ENCODE assay signal across 8 cellular contexts in genomic region chr13:91348906-91349435, GRCh38. TPM values are rescaled to one million over a fixed set of nuclear protein-coding genes. Genes with fewer than 3 reads are reported as not detected.
DNase-seq lines count a peak whose midpoint lies in the region; ATAC-seq and TF ChIP-seq lines count a peak whose summit lies in the region.

No MANE protein-coding gene starts in this region.

- peak overlapping the region; percentile 83 for H3K4me3 ChIP-seq in RWPE2 (ENCODE audit: severe bottlenecking)

- peaks cover 49% of the 10 kb centered on the region for H3K36me3 ChIP-seq in RWPE2 (ENCODE audit: low read depth)

- H3K27me3 Mint-ChIP-seq in neural crest cell (ENCODE audit: low read depth), result peaks cover 48% of the 10 kb centered on the region
- H3K27me3 Mint-ChIP-seq in stimulated activated naive CD8-positive, alpha-beta T cell treated with anti-CD3 and anti-CD28 coated beads, Interleukin-15, amount 100 ng/mL, for 72 hours, result no peaks in the 10 kb centered on the region

- no peaks in the 10 kb centered on the region for H3K9me3 Mint-ChIP-seq in neural crest cell
- no peaks in the 10 kb centered on the region for H3K9me3 Mint-ChIP-seq in stimulated activated naive CD8-positive, alpha-beta T cell treated with anti-CD3 and anti-CD28 coated beads, Interleukin-15, amount 100 ng/mL, for 72 hours

- peak; percentile 55 for ATAC-seq in RWPE2 (ENCODE audit: low read depth)
- peak; percentile 66 for ATAC-seq in stimulated activated naive CD8-positive, alpha-beta T cell treated with anti-CD3 and anti-CD28 coated beads, Interleukin-15, amount 100 ng/mL, for 72 hours

- H3K4me3 Mint-ChIP-seq in neural crest cell, result peak overlapping the region; percentile 100
- peak overlapping the region; percentile 95 to 96 for H3K4me3 Mint-ChIP-seq in stimulated activated naive CD8-positive, alpha-beta T cell treated with anti-CD3 and anti-CD28 coated beads, Interleukin-15, amount 100 ng/mL, for 72 hours

- peaks cover 53% of the 10 kb centered on the region for H3K4me1 Mint-ChIP-seq in neural crest cell
- peaks cover 32% of the 10 kb centered on the region for H3K4me1 Mint-ChIP-seq in stimulated activated naive CD8-positive, alpha-beta T cell treated with anti-CD3 and anti-CD28 coated beads, Interleukin-15, amount 100 ng/mL, for 72 hours

- peaks cover 37% of the 10 kb centered on the region for H3K36me3 Mint-ChIP-seq in neural crest cell (ENCODE audit: low read depth)

- DNase-seq in Daoy (ENCODE audit: low read depth), result peak; percentile 87
- peak; percentile 61 for DNase-seq in GOT3 (lab: John Stamatoyannopoulos, UW)
- DNase-seq in LHCN-M2 (ENCODE audit: low read depth), result peak; percentile 81
- peak; percentile 76 for DNase-seq in RWPE2 (ENCODE audit: low spot score)
- peak; percentile 98 for DNase-seq in activated effector memory CD4-positive, alpha-beta T cell treated with anti-CD3 and anti-CD28 coated beads, Interleukin-2, amount 50 U/mL, for 16 hours
- DNase-seq in fibroblast of the conjunctiva (ENCODE audit: low read depth), result peak; percentile 62
- DNase-seq in neural crest cell (ENCODE audit: low read depth, low spot score), result peak; percentile 97
- DNase-seq in stimulated activated naive CD8-positive, alpha-beta T cell treated with anti-CD3 and anti-CD28 coated beads, Interleukin-15, amount 100 ng/mL, for 72 hours, result peak; percentile 92 to 93

- peak overlapping the region; percentile 99 for H3K27ac Mint-ChIP-seq in neural crest cell (ENCODE audit: unreplicated experiment)
- H3K27ac Mint-ChIP-seq in stimulated activated naive CD8-positive, alpha-beta T cell treated with anti-CD3 and anti-CD28 coated beads, Interleukin-15, amount 100 ng/mL, for 72 hours, result peak overlapping the region; percentile 88 to 98

- TF ChIP-seq CTCF in RWPE2 (IDR thresholded peaks at IDR 0.05; ENCODE audit: poor library complexity, severe bottlenecking), result peak; percentile 95
- peak; percentile 92 for TF ChIP-seq CTCF in neural crest cell (conservative IDR thresholded peaks at IDR 0.05)

- peak overlapping the region; percentile 88 for H3K27ac ChIP-seq in RWPE2 (ENCODE audit: poor library complexity, severe bottlenecking)

- H3K4me1 ChIP-seq in RWPE2 (ENCODE audit: insufficient read depth, poor library complexity, severe bottlenecking), result peaks cover 17% of the 10 kb centered on the region

- peaks cover 32% of the 10 kb centered on the region for H3K27me3 ChIP-seq in RWPE2 (ENCODE audit: insufficient read depth, poor library complexity, severe bottlenecking)

- H3K9me3 ChIP-seq in RWPE2 (ENCODE audit: severe bottlenecking), result peaks cover 9% of the 10 kb centered on the region

RNA-seq across cellular contexts. Expression of gene MIR17HG, which starts 1.5 kb away (rescaled TPM):
- total RNA-seq in Daoy (2014; rRNA removed; shearing (Covaris generic)), result 4.5 and 8.5 TPM in 2 replicates
- total RNA-seq in LHCN-M2 (2014; rRNA removed) (2.6 and 3.6 TPM in 2 replicates), neural crest cell (40.6 and 40.9 TPM in 2 replicates)
- polyA plus RNA-seq in LHCN-M2 (2012), result 0.49 TPM

RNA-seq across cellular contexts. Expression of gene GPC5, which starts 49.5 kb away (rescaled TPM):
- total RNA-seq in Daoy (2014; rRNA removed; shearing (Covaris generic)), result 0.06 TPM in 1 of 2 replicates, not detected in the other
- 0.11 TPM in 1 of 2 replicates, not detected in the other for total RNA-seq in LHCN-M2 (2014; rRNA removed)
- polyA plus RNA-seq in LHCN-M2 (2012), result not detected
- total RNA-seq in neural crest cell, result 0.28 and 0.84 TPM in 2 replicates

Comparison
In these comparisons a context has a peak if more than half of its experiments do, and no peak if none do; other contexts are left out.
1. Peak in every context shown above with its lines: DNase-seq, ATAC-seq, H3K4me3 ChIP-seq and H3K27ac ChIP-seq.